ENCODE assay signal across 13 cellular contexts in the genomic region with DNA sequence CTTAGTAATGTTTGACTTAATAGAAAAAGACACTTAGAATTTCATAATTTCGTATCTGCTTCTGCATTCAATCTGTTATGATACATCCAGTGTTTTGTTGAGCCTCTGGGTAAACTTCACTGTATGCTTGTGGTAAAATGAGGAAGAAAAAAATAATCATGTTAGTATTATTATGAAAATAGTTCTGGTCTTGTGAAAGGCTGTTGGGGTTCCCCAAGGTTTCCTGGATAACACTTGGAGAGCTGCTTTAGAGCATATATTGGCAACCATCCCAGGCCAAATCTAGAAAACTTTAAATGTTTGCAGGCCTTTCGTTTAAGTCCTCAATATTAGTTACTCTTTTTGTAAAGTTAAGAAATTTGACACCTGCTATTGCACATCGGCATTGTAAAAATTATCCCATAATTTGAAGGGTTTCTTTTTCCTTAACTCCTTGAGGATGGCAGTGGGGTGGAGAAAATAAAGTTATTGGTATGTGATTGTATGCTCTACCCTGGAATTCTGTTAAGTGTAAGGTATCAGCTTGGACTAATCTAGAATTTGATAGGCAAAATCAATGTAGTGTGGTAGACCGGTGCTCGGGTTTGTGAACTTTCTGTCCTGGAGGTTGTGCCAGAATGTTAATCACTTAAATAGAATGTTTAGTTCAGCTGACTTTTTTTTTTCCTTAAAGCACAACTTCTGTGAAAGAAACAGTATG. TPM values are rescaled to one million over a fixed set of nuclear protein-coding genes. Genes with fewer than 3 reads are reported as not detected.
DNase-seq lines count a peak whose midpoint lies in the region; ATAC-seq and TF ChIP-seq lines count a peak whose summit lies in the region.
"Had no signal": no experiment of that assay in that cellular context is flagged by ENCODE, and none has a peak within 500 bp of the region (broad histone marks: within the 10 kb centered on the region; RNA-seq: fewer than 3 reads in every experiment).

No MANE protein-coding gene starts in this region.

- no peak overlapping the region for H3K4me3 ChIP-seq in cardiac fibroblast (replicated peaks in 1 of 2; ENCODE audit: low read depth in 2 of 2, low read length in 2 of 2)
- H3K4me3 ChIP-seq: HAP-1 had no signal

- DNase-seq in activated T-cell treated with anti-CD3 and anti-CD28 coated beads, Interleukin-2, amount 50 U/mL, for 72 hours: no peak
- no peak for DNase-seq in activated T-cell treated with anti-CD3 and anti-CD28 coated beads, Interleukin-2, amount 50 U/mL, for 48 hours
- DNase-seq in cardiac fibroblast (ENCODE audit: low read depth in 2 of 2) (peak; percentile 49 to 67), left colon (no peak), stromal cell of bone marrow (ENCODE audit: low read depth) (peak; percentile 17), iPS-NIHi7 (ENCODE audit: extremely low spot score) (no peak), NK-92 (lab: John Stamatoyannopoulos, UW; ENCODE audit: unreplicated experiment) (no peak), NCI-H1436 treated with DMSO at 0.1 percent for 48 hours (lab: John Stamatoyannopoulos, UW) (no peak)
- DNase-seq: activated CD8-positive, alpha-beta T cell treated with anti-CD3 and anti-CD28 coated beads for 36 hours; activated naive CD8-positive, alpha-beta T cell treated with anti-CD3 and anti-CD28 coated beads, Interleukin-2, amount 10 ng/mL, durations not matched to agents 7 days and 5 days; NCI-H1105 treated with DMSO at 0.1 percent for 48 hours; NCI-H748 treated with DMSO at 0.1 percent for 48 hours had no signal

- peaks cover 8 to 47% of the 10 kb centered on the region in 2 donors for H3K36me3 Mint-ChIP-seq in activated T-cell treated with anti-CD3 and anti-CD28 coated beads, Interleukin-2, amount 50 U/mL, for 72 hours (ENCODE audit: insufficient read depth in 2 of 2)

- no peak for TF ChIP-seq CTCF in cardiac fibroblast (IDR thresholded peaks at IDR 0.05; ENCODE audit: low read depth, low read length)

- intact Hi-C loops in left colon (cut with DNase I, micrococcal nuclease): no loop called here

- ATAC-seq in activated T-cell treated with anti-CD3 and anti-CD28 coated beads, Interleukin-2, amount 50 U/mL, for 72 hours (replicated peaks in 1 of 2): no peak
- ATAC-seq in left colon: peak; percentile 16
- ATAC-seq: activated CD8-positive, alpha-beta T cell treated with anti-CD3 and anti-CD28 coated beads for 36 hours had no signal

- no peaks in the 10 kb centered on the region for H3K27me3 Mint-ChIP-seq in activated T-cell treated with anti-CD3 and anti-CD28 coated beads, Interleukin-2, amount 50 U/mL, for 72 hours (ENCODE audit: low read depth)
- H3K27me3 Mint-ChIP-seq: activated CD8-positive, alpha-beta T cell treated with anti-CD3 and anti-CD28 coated beads for 36 hours; activated naive CD8-positive, alpha-beta T cell treated with anti-CD3 and anti-CD28 coated beads, Interleukin-2, amount 10 ng/mL, durations not matched to agents 7 days and 5 days had no signal

- no peak overlapping the region for H3K4me3 Mint-ChIP-seq in activated T-cell treated with anti-CD3 and anti-CD28 coated beads, Interleukin-2, amount 50 U/mL, for 72 hours
- H3K4me3 Mint-ChIP-seq: activated CD8-positive, alpha-beta T cell treated with anti-CD3 and anti-CD28 coated beads for 36 hours; activated naive CD8-positive, alpha-beta T cell treated with anti-CD3 and anti-CD28 coated beads, Interleukin-2, amount 10 ng/mL, durations not matched to agents 7 days and 5 days had no signal

- H3K27ac Mint-ChIP-seq in activated T-cell treated with anti-CD3 and anti-CD28 coated beads, Interleukin-2, amount 50 U/mL, for 72 hours: peak overlapping the region; percentile 68
- H3K27ac Mint-ChIP-seq: activated naive CD8-positive, alpha-beta T cell treated with anti-CD3 and anti-CD28 coated beads, Interleukin-2, amount 10 ng/mL, durations not matched to agents 7 days and 5 days had no signal

- no peaks in the 10 kb centered on the region for H3K9me3 Mint-ChIP-seq in activated T-cell treated with anti-CD3 and anti-CD28 coated beads, Interleukin-2, amount 50 U/mL, for 72 hours
- H3K9me3 Mint-ChIP-seq: activated CD8-positive, alpha-beta T cell treated with anti-CD3 and anti-CD28 coated beads for 36 hours; activated naive CD8-positive, alpha-beta T cell treated with anti-CD3 and anti-CD28 coated beads, Interleukin-2, amount 10 ng/mL, durations not matched to agents 7 days and 5 days had no signal

- peaks cover 19% of the 10 kb centered on the region for H3K4me1 Mint-ChIP-seq in activated T-cell treated with anti-CD3 and anti-CD28 coated beads, Interleukin-2, amount 50 U/mL, for 72 hours (ENCODE audit: low read depth)

RNA-seq across cellular contexts. Expression of gene WAC, which starts 54.5 kb away (rescaled TPM):
- 100 to 1,000 TPM; 173 to 194 TPM for total RNA-seq in activated T-cell treated with anti-CD3 and anti-CD28 coated beads, Interleukin-2, amount 50 U/mL, for 72 hours
- 100 to 1,000 TPM in 1 of 2 donors, 10 to 100 TPM in 1; 96.9 to 112 TPM for total RNA-seq in left colon

Comparison
In these comparisons a context has a peak if more than half of its experiments do, and no peak if none do; other contexts are left out.
1. DNase-seq: peak in cardiac fibroblast (2 of 2) and stromal cell of bone marrow (single experiment); none in activated T-cell treated with anti-CD3 and anti-CD28 coated beads, Interleukin-2, amount 50 U/mL, for 72 hours (0 of 2), activated T-cell treated with anti-CD3 and anti-CD28 coated beads, Interleukin-2, amount 50 U/mL, for 48 hours (0 of 2), left colon (0 of 2), iPS-NIHi7 (single experiment), NK-92 (single experiment) and NCI-H1436 treated with DMSO at 0.1 percent for 48 hours (single experiment).